ENCODE assay signal across 8 cellular contexts in the genomic region with DNA sequence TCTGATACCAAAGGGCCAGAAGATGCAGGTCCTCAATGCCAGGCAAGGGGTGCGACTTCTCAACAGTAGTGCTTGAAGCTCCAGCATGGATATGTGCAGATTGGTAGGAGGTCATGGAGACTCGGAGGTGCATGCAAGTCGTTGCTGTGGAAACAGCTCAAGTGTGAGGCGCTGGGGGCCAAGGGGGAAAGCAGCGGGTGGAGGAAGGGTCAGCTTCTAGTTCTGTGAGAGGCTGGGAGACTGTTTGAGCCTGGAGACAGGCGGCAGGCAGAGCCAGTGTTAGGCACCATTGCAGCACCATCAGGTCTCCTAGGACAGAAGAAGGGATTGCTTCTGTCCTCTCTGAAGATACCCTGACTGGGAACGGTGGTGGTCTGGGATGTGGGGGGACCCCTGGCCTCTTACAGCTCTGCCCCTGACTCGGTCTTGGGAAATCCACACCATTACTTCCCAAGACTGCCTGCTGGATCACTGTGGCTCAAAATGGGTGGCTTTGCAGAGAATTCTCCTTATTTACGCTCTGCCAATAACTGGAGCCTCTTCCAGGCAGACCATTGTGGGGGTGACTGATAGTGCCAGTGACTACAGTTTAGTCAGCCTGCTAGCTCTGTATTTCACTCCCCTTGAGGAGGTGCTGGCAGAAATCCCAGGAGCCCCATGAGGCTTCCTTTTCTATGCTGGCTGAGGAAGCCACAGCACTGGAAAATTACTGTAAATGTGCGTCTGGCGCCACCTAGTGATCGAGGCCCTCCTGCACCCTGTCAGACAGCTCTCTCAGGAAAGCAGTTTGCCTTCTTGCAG. TPM values are rescaled to one million over a fixed set of nuclear protein-coding genes. Genes with fewer than 3 reads are reported as not detected.
DNase-seq lines count a peak whose midpoint lies in the region; ATAC-seq and TF ChIP-seq lines count a peak whose summit lies in the region.

No MANE protein-coding gene starts in this region.

- DNase-seq in GM10266 (ENCODE audit: extremely low spot score) (peak; percentile 59), NCI-H345 (lab: John Stamatoyannopoulos, UW) (peak; percentile 90), chondrocyte (ENCODE audit: low spot score) (no peak), left lobe of liver (ENCODE audit: low spot score) (peak; percentile 79)
- DNase-seq in activated CD4-positive, alpha-beta T cell treated with anti-CD3 and anti-CD28 coated beads for 24 hours (ENCODE audit: low read depth in 2 of 2): peak; percentile 42 to 71
- DNase-seq in stimulated activated CD4-positive, alpha-beta T cell treated with anti-CD3 and anti-CD28 coated beads, TNF-alpha, amount 100 ng/mL, for 24 hours (ENCODE audit: low read depth in 3 of 3): peak; percentile 28 to 69 (median 49)

- no peak overlapping the region for H3K4me3 Mint-ChIP-seq in chondrocyte (ENCODE audit: unreplicated experiment)

- TF ChIP-seq CTCF in GM10266 (IDR thresholded peaks at IDR 0.05; ENCODE audit: control insufficient read depth, insufficient read depth, low read depth, missing control alignments) (peak; percentile 95), chondrocyte (IDR thresholded peaks at IDR 0.05) (peak; percentile 96)

- no peak overlapping the region for H3K27ac Mint-ChIP-seq in chondrocyte (ENCODE audit: unreplicated experiment)

- ATAC-seq in HG03135 (IDR thresholded peaks at IDR 0.05; ENCODE audit: unreplicated experiment) (peak; percentile 70), left lobe of liver (peak; percentile 95), HG03280 (IDR thresholded peaks at IDR 0.05; ENCODE audit: unreplicated experiment) (no peak)

- peaks cover 2% of the 10 kb centered on the region for H3K36me3 Mint-ChIP-seq in chondrocyte (ENCODE audit: low read depth)

- H3K4me1 Mint-ChIP-seq in chondrocyte (ENCODE audit: low read depth): peaks cover 19% of the 10 kb centered on the region

- H3K27me3 Mint-ChIP-seq in chondrocyte (ENCODE audit: low read depth): no peaks in the 10 kb centered on the region

- H3K9me3 Mint-ChIP-seq in chondrocyte (ENCODE audit: low read depth): peaks cover 9% of the 10 kb centered on the region

RNA-seq across cellular contexts. Expression of a gene that starts 46.3 kb away (rescaled TPM):
- total RNA-seq in chondrocyte: 16.2 to 19.2 TPM (median 18.0 TPM) in 3 replicates
- total RNA-seq in left lobe of liver: 3.6 TPM
